Comparison of ENCODE assay signal across 19 cellular contexts in the genomic region with DNA sequence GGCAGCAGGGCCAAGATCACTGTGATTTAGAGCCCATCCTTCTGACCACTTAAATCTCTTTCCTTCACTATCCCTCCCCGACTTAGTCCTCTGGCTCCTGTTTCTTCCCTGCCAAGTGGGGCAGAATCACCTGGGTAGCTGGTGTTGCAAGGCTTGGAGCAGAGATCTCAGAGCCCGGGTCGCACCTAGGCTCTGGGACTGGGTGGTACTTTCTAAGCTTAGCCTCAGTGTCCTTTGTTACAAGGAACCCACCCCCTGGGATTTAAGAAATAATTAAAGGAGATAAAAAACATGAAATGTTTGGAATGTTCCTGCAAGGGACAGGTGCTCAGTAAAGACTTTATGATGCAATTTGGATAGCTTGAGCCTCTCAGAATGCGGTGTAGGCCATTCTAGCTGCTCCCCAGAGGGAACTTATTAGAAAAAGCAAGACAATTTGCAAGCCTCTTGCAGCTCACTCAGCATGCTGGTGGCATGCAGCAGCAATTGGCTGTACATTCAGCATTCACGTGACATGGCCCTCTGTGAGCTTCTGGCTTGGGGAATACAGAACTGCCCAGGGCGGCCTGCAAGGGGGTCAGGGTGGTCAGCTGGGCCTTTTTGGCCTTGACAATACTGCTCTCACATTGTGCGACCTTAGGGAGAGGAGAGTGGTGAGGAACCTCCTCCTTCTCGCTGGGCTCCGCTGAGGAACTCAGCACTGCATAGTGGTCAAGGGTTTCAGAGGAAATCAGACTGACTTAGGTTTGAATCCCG. TPM values are rescaled to one million over a fixed set of nuclear protein-coding genes. Genes with fewer than 3 reads are reported as not detected.
DNase-seq lines count a peak whose midpoint lies in the region; FAIRE-seq and TF ChIP-seq lines count a peak whose summit lies in the region.
"Had no signal": no experiment of that assay in that cellular context is flagged by ENCODE, and none has a peak within 500 bp of the region (broad histone marks: within the 10 kb centered on the region; RNA-seq: fewer than 3 reads in every experiment).

No MANE protein-coding gene starts in this region.

- H3K4me2 ChIP-seq in BLaER1 treated with 17β-estradiol and CSF1 and Interleukin-3, amounts not matched to agents 10 nM and 100 nM, result peak overlapping the region in 9 of 11 experiments; percentile 1 to 73 (median 68); a peak in 16 of 22 replicates
- H3K4me2 ChIP-seq: SK-N-SH had no signal

- H3K27me3 Mint-ChIP-seq in osteocyte (ENCODE audit: unreplicated experiment), result no peaks in the 10 kb centered on the region

- H3K9me3 Mint-ChIP-seq in osteocyte (ENCODE audit: unreplicated experiment), result no peaks in the 10 kb centered on the region
- H3K9me3 Mint-ChIP-seq: activated CD4-positive, alpha-beta T cell treated with anti-CD3 and anti-CD28 coated beads, Interleukin-2, amount 10 ng/mL, durations not matched to agents 24 days and 14 days; activated naive CD8-positive, alpha-beta T cell treated with anti-CD3 and anti-CD28 coated beads, Interleukin-2, amount 50 U/mL, for 24 hours; stimulated activated naive CD8-positive, alpha-beta T cell treated with anti-CD3 and anti-CD28 coated beads, Interleukin-15, Interleukin-2, amounts not matched to agents 100 ng/mL and 50 ng/mL, for 24 hours had no signal

- no peak for FAIRE-seq in small intestine (lab: Jason Lieb, UNC)

- 56 to 79% (median 65%) methylated on average over 10 of the region's 10 CpGs for WGBS in small intestine, 3 donors
- 79 to 82% methylated on average over 5 to 10 of the region's 10 CpGs for WGBS in thyroid gland, 2 donors

- intact Hi-C loops in thyroid gland (cut with DNase I), result no loop called here

- peaks cover 14% of the 10 kb centered on the region for H3K36me3 Mint-ChIP-seq in osteocyte (ENCODE audit: unreplicated experiment)

- peak; percentile 31 to 53 for DNase-seq in hippocampal formation (lab: John Stamatoyannopoulos, UW)
- peak; percentile 65 for DNase-seq in osteocyte (ENCODE audit: extremely low spot score, unreplicated experiment)
- no peak for DNase-seq in NCI-H187 treated with DMSO at 0.1 percent for 48 hours (lab: John Stamatoyannopoulos, UW)
- DNase-seq in small intestine, result no peak
- DNase-seq in thyroid gland, result no peak
- DNase-seq in activated CD4-positive, CD25-positive, alpha-beta regulatory T cell (lab: John Stamatoyannopoulos, UW), result no peak
- DNase-seq: activated CD4-positive, alpha-beta T cell treated with anti-CD3 and anti-CD28 coated beads, Interleukin-2, amount 10 ng/mL, durations not matched to agents 24 days and 14 days; activated effector memory CD4-positive, alpha-beta T cell treated with Interleukin-2 at 50 U/mL for 16 hours; activated naive CD8-positive, alpha-beta T cell treated with anti-CD3 and anti-CD28 coated beads, Interleukin-2, amount 50 U/mL, for 24 hours; GOT3; heart right ventricle; left ventricle myocardium inferior; NCI-H2171; RPMI8226 had no signal

- H3K27ac ChIP-seq in BLaER1 treated with 17β-estradiol and CSF1 and Interleukin-3, amounts not matched to agents 10 nM and 100 nM, result peak overlapping the region in 1 of 11 experiments; percentile 20; a peak in 1 of 22 replicates
- H3K27ac ChIP-seq in angular gyrus (ENCODE audit: low read depth, low read length) (peak overlapping the region; percentile 62), small intestine (ENCODE audit: low read depth in 1 of 2, low read length in 1 of 2) (no peak overlapping the region), thyroid gland (no peak overlapping the region)
- H3K27ac ChIP-seq: C4-2B, heart right ventricle, left ventricle myocardium inferior had no signal

- H3K27ac Mint-ChIP-seq in osteocyte (ENCODE audit: unreplicated experiment), result no peak overlapping the region
- H3K27ac Mint-ChIP-seq: activated CD4-positive, alpha-beta T cell treated with anti-CD3 and anti-CD28 coated beads, Interleukin-2, amount 10 ng/mL, durations not matched to agents 24 days and 14 days; activated naive CD8-positive, alpha-beta T cell treated with anti-CD3 and anti-CD28 coated beads, Interleukin-2, amount 50 U/mL, for 24 hours; stimulated activated naive CD8-positive, alpha-beta T cell treated with anti-CD3 and anti-CD28 coated beads, Interleukin-15, Interleukin-2, amounts not matched to agents 100 ng/mL and 50 ng/mL, for 24 hours had no signal

- H3K9me3 ChIP-seq in BLaER1 treated with 17β-estradiol and CSF1 and Interleukin-3, amounts not matched to agents 10 nM and 100 nM (replicated peaks in 1 of 11), result no peaks in the 10 kb centered on the region
- H3K9me3 ChIP-seq in small intestine (ENCODE audit: control insufficient read depth, low read depth) (no peaks in the 10 kb centered on the region), thyroid gland (no peaks in the 10 kb centered on the region)
- H3K9me3 ChIP-seq: heart right ventricle, left ventricle myocardium inferior, SK-N-SH had no signal

- no peak for TF ChIP-seq CTCF in osteocyte (IDR thresholded peaks at IDR 0.05)
- TF ChIP-seq CTCF in thyroid gland (IDR thresholded peaks at IDR 0.05), result no peak

- H3K4me3 ChIP-seq in BLaER1 treated with 17β-estradiol and CSF1 and Interleukin-3, amounts not matched to agents 10 nM and 100 nM, result no peak overlapping the region
- H3K4me3 ChIP-seq in small intestine (ENCODE audit: low read depth in 1 of 2, low read length in 2 of 2) (no peak overlapping the region), thyroid gland (replicated peaks in 1 of 3) (no peak overlapping the region)
- H3K4me3 ChIP-seq: heart right ventricle, left ventricle myocardium inferior had no signal

- peaks cover 0 to 54% (median 21%) of the 10 kb centered on the region in 11 experiments; a peak in 14 of 22 replicates for H3K36me3 ChIP-seq in BLaER1 treated with 17β-estradiol and CSF1 and Interleukin-3, amounts not matched to agents 10 nM and 100 nM
- H3K36me3 ChIP-seq in small intestine (ENCODE audit: control insufficient read depth in 2 of 2, insufficient read depth in 2 of 2, low read length in 2 of 2) (no peaks in the 10 kb centered on the region), thyroid gland (no peaks in the 10 kb centered on the region)
- H3K36me3 ChIP-seq: heart right ventricle, left ventricle myocardium inferior had no signal

- H3K4me1 Mint-ChIP-seq in osteocyte (ENCODE audit: unreplicated experiment), result peaks cover 39% of the 10 kb centered on the region
- H3K4me1 Mint-ChIP-seq: activated CD4-positive, alpha-beta T cell treated with anti-CD3 and anti-CD28 coated beads, Interleukin-2, amount 10 ng/mL, durations not matched to agents 24 days and 14 days; activated naive CD8-positive, alpha-beta T cell treated with anti-CD3 and anti-CD28 coated beads, Interleukin-2, amount 50 U/mL, for 24 hours had no signal

- no peak overlapping the region for H3K4me3 Mint-ChIP-seq in osteocyte (ENCODE audit: unreplicated experiment)
- H3K4me3 Mint-ChIP-seq: activated CD4-positive, alpha-beta T cell treated with anti-CD3 and anti-CD28 coated beads, Interleukin-2, amount 10 ng/mL, durations not matched to agents 24 days and 14 days; activated naive CD8-positive, alpha-beta T cell treated with anti-CD3 and anti-CD28 coated beads, Interleukin-2, amount 50 U/mL, for 24 hours; stimulated activated naive CD8-positive, alpha-beta T cell treated with anti-CD3 and anti-CD28 coated beads, Interleukin-15, Interleukin-2, amounts not matched to agents 100 ng/mL and 50 ng/mL, for 24 hours had no signal

- no peaks in the 10 kb centered on the region for H3K27me3 ChIP-seq in BLaER1 treated with 17β-estradiol and CSF1 and Interleukin-3, amounts not matched to agents 10 nM and 100 nM
- H3K27me3 ChIP-seq in small intestine (ENCODE audit: control insufficient read depth in 2 of 2, insufficient read depth in 2 of 2, low read length in 2 of 2) (no peaks in the 10 kb centered on the region), thyroid gland (no peaks in the 10 kb centered on the region)

- H3K9ac ChIP-seq in BLaER1 treated with 17β-estradiol and CSF1 and Interleukin-3, amounts not matched to agents 10 nM and 100 nM, result peak overlapping the region in 2 of 11 experiments; percentile 21 to 43; a peak in 2 of 22 replicates
- H3K9ac ChIP-seq: SK-N-SH had no signal

- H3K4me1 ChIP-seq in BLaER1 treated with 17β-estradiol and CSF1 and Interleukin-3, amounts not matched to agents 10 nM and 100 nM, result peaks cover 15 to 62% (median 55%) of the 10 kb centered on the region in 10 experiments
- H3K4me1 ChIP-seq in small intestine (ENCODE audit: control insufficient read depth in 2 of 2, insufficient read depth in 1 of 2, low read depth in 1 of 2, low read length in 1 of 2) (no peaks in the 10 kb centered on the region), thyroid gland (peaks cover 0 to 5% of the 10 kb centered on the region in 2 donors)

- no peak for TF ChIP-seq POLR2A in thyroid gland (IDR thresholded peaks at IDR 0.05)

- peaks cover 0 to 83% (median 55%) of the 10 kb centered on the region in 11 experiments; a peak in 17 of 22 replicates for H4K20me1 ChIP-seq in BLaER1 treated with 17β-estradiol and CSF1 and Interleukin-3, amounts not matched to agents 10 nM and 100 nM

RNA-seq across cellular contexts. Expression of a gene that starts 16.8 kb away (rescaled TPM):
- total RNA-seq in osteocyte, result 84.8 and 86.9 TPM in 2 replicates
- 10 to 100 TPM in 1 of 3 donors, 1 to 10 TPM in 1, under 1 TPM in 1; 0.45 to 10.1 (median 1.4) TPM for polyA plus RNA-seq in small intestine
- total RNA-seq in thyroid gland, result 1 to 10 TPM; 2.7 to 3.7 (median 3.0) TPM

Comparison
In these comparisons a context has a peak if more than half of its experiments do, and no peak if none do; other contexts are left out.
1. DNase-seq: peak in hippocampal formation (2 of 2) and osteocyte (single experiment); none in NCI-H187 treated with DMSO at 0.1 percent for 48 hours (single experiment), small intestine (single experiment), thyroid gland (0 of 2) and activated CD4-positive, CD25-positive, alpha-beta regulatory T cell (0 of 4).
2. RNA of a gene that starts 16.8 kb away (total RNA-seq): 84.8 to 86.9 TPM in osteocyte; 2.7 to 3.7 TPM in thyroid gland; every median in the first group is over 10 times any median in the second.